ENCODE assay signal across 30 cellular contexts in the genomic region with DNA sequence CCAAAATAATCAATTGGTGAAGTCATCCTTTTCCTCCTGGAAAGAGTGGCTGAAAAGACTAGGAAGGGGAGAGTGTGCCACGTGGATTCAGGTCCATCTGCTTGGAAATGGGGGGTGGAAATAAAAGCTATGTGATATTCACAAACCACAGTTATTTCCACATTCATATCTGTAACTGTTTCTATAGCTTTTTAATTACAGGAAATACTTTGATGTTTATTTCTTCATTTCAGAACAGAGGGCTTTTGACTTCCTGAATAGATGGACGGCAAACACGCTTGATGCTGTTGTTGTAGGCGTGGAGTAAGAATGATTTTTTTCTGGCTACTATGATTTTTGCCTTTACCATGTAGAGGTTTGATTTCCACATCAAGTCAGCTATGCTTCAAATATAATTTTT. TPM values are rescaled to one million over a fixed set of nuclear protein-coding genes. Genes with fewer than 3 reads are reported as not detected.
"Had no signal": no experiment of that assay in that cellular context is flagged by ENCODE, and none has a peak within 500 bp of the region (broad histone marks: within the 10 kb centered on the region; RNA-seq: fewer than 3 reads in every experiment).

No MANE protein-coding gene starts in this region.

- H3K27me3 ChIP-seq: esophagus muscularis mucosa, gastrocnemius medialis, neutrophil, ovary, right lobe of liver had no signal

- H3K36me3 ChIP-seq: esophagus muscularis mucosa, gastrocnemius medialis, neutrophil, ovary, right lobe of liver, thoracic aorta had no signal

- DNase-seq: activated B cell treated with CpG ODN at 0.5 μM for 24 hours; activated CD4-positive, alpha-beta T cell treated with anti-CD3 and anti-CD28 coated beads, Interleukin-2, amount 50 U/mL, for 1 hour; activated CD8-positive, alpha-beta T cell treated with anti-CD3 and anti-CD28 coated beads for 36 hours; activated gamma-delta T cell treated with Interleukin-2 at 50 U/mL for 16 hours; activated naive CD8-positive, alpha-beta T cell treated with anti-CD3 and anti-CD28 coated beads, Interleukin-2, amount 50 U/mL, for 24 hours; activated T-cell treated with anti-CD3 and anti-CD28 coated beads, Interleukin-2, amount 50 U/mL, for 4 hours; amygdala; caudate nucleus; cortex of kidney; endodermal cell; gastrocnemius medialis; glutamatergic neuron; kidney; naive B cell; nephron progenitor cell; ovary; right lobe of liver; stimulated activated CD4-positive, alpha-beta T cell treated with anti-CD3 and anti-CD28 coated beads, Interleukin-2, amount 100 ng/mL, for 48 hours; stimulated activated naive CD8-positive, alpha-beta T cell treated with anti-CD3 and anti-CD28 coated beads, Interleukin-15, Interleukin-2, amounts not matched to agents 100 U/mL and 50 U/mL, for 24 hours; trophoblast cell had no signal

- FAIRE-seq: kidney, urothelium cell line had no signal

- H3K27ac ChIP-seq: esophagus muscularis mucosa, gastrocnemius medialis, neutrophil, ovary, right lobe of liver, thoracic aorta had no signal

- H3K9me3 ChIP-seq: esophagus muscularis mucosa, gastrocnemius medialis, neutrophil, ovary, right lobe of liver, thoracic aorta had no signal

- H3K4me3 ChIP-seq: esophagus muscularis mucosa, gastrocnemius medialis, ovary, right lobe of liver, thoracic aorta had no signal

- H3K4me1 ChIP-seq: gastrocnemius medialis, right lobe of liver had no signal

RNA-seq across cellular contexts. Expression of a gene that starts 10.1 kb away (rescaled TPM):
- total RNA-seq: activated B cell treated with CpG ODN at 0.5 μM for 24 hours; activated CD8-positive, alpha-beta T cell treated with anti-CD3 and anti-CD28 coated beads for 36 hours; activated T-cell treated with anti-CD3 and anti-CD28 coated beads, Interleukin-2, amount 50 U/mL, for 4 hours; activated T-helper 17 cell treated with anti-CD3 and anti-CD28 coated beads, Interleukin-2, amount 50 U/mL, for 72 hours; chondrocyte; endodermal cell; gastrocnemius medialis; kidney; mesothelial cell of epicardium; progenitor cell of endocrine pancreas; renal cortical epithelial cell; right lobe of liver; skeletal muscle tissue; thoracic aorta had no signal
